Comparison of ENCODE assay signal across 8 cellular contexts in genomic region chr20:43915209-43916072, GRCh38. TPM values are rescaled to one million over a fixed set of nuclear protein-coding genes. Genes with fewer than 3 reads are reported as not detected.
DNase-seq lines count a peak whose midpoint lies in the region; ATAC-seq, FAIRE-seq and TF ChIP-seq lines count a peak whose summit lies in the region.

No MANE protein-coding gene starts in this region.

- peak overlapping the region; percentile 84 to 89 for H3K4me2 ChIP-seq in H1 (ENCODE audit: insufficient read depth in 1 of 2, low read depth in 2 of 2, low read length in 2 of 2)

- no peak overlapping the region for H2BK5ac ChIP-seq in H1 (ENCODE audit: low read depth, low read length)

- no peak overlapping the region for H3K18ac ChIP-seq in H1 (ENCODE audit: extremely low read depth, low read length)

- H3K27me3 ChIP-seq in H1 (replicated peaks in 1 of 4; ENCODE audit: control insufficient read depth in 3 of 4, extremely low read depth in 1 of 4, insufficient read depth in 3 of 4, low read length in 3 of 4) (peaks cover 9 to 34% (median 29%) of the 10 kb centered on the region in 4 experiments), uterus (no peaks in the 10 kb centered on the region)
- peaks cover 0 to 6% of the 10 kb centered on the region in 2 donors for H3K27me3 ChIP-seq in naive thymus-derived CD4-positive, alpha-beta T cell (ENCODE audit: control insufficient read depth in 2 of 2, insufficient read depth in 2 of 2, low read length in 2 of 2)

- peaks cover 0 to 8% of the 10 kb centered on the region in 2 experiments for H4K20me1 ChIP-seq in H1 (replicated peaks in 1 of 2; ENCODE audit: control insufficient read depth in 1 of 2, insufficient read depth in 2 of 2, low read length in 2 of 2)

- no peak overlapping the region for H4K5ac ChIP-seq in H1 (ENCODE audit: insufficient read length, low read depth, low read length)

- H3K23ac ChIP-seq in H1 (ENCODE audit: insufficient read length): no peak overlapping the region

- H2AFZ ChIP-seq in H1 (ENCODE audit: low read length): peak overlapping the region; percentile 6; the same call in 1 of the 2 replicates

- no peak overlapping the region for H3K56ac ChIP-seq in H1 (replicated peaks; ENCODE audit: insufficient read length, low read depth, low read length)

- no peak overlapping the region for H2BK20ac ChIP-seq in H1 (ENCODE audit: low read length)

- TF ChIP-seq RAD21 in H1 (IDR thresholded peaks at IDR 0.05 in 1 of 2, conservative IDR thresholded peaks at IDR 0.05 in 1 of 2; ENCODE audit: low read depth in 2 of 2, low read length in 2 of 2): no peak

- peak overlapping the region; percentile 23 for H3K4ac ChIP-seq in H1 (replicated peaks; ENCODE audit: insufficient read length, low read depth, low read length)

- H3K4me1 ChIP-seq in H1 (replicated peaks in 1 of 4; ENCODE audit: control insufficient read depth in 3 of 4, insufficient read depth in 4 of 4, low read length in 3 of 4): peaks cover 0 to 21% (median 6%) of the 10 kb centered on the region in 4 experiments; a peak in 5 of 7 replicates
- peaks cover 14 to 16% of the 10 kb centered on the region in 2 donors for H3K4me1 ChIP-seq in naive thymus-derived CD4-positive, alpha-beta T cell (ENCODE audit: control insufficient read depth in 2 of 2, insufficient read depth in 2 of 2, low read length in 2 of 2)
- H3K4me1 ChIP-seq in uterus: no peaks in the 10 kb centered on the region

- H3K9me3 Mint-ChIP-seq in naive thymus-derived CD4-positive, alpha-beta T cell: peaks cover 1 to 24% (median 6%) of the 10 kb centered on the region in 11 donors

- POLR2A ChIA-PET in H1 (lab: Charles Lee; ENCODE audit: partially characterized antibody): no interaction called here
- POLR2A ChIA-PET in naive thymus-derived CD4-positive, alpha-beta T cell (lab: Charles Lee): no interaction called here

- no peak for TF ChIP-seq CTCF in HFF-Myc (IDR thresholded peaks at IDR 0.05; ENCODE audit: low read depth, low read length, missing control alignments)
- no peak for TF ChIP-seq CTCF in H1 (IDR thresholded peaks at IDR 0.05; ENCODE audit: control extremely low read depth in 1 of 3, insufficient read depth in 1 of 3, low read depth in 1 of 3, low read length in 3 of 3)
- no peak for TF ChIP-seq CTCF in uterus (IDR thresholded peaks at IDR 0.05)

- H3K27ac Mint-ChIP-seq in naive thymus-derived CD4-positive, alpha-beta T cell: peak overlapping the region in 8 of 9 donors; percentile 70 to 94 (median 78)

- 8% methylated on average over 61 of the region's 66 CpGs; no CpG with 5 or more reads in 1 of the 2 experiments for WGBS in H1 (ENCODE audit: extremely low coverage in 1 of 2, insufficient coverage in 1 of 2, insufficient read length in 1 of 2, insufficient replicate concordance in 2 of 2, low coverage in 1 of 2, low lambda C conversion rate in 2 of 2, missing lambda C conversion rate in 1 of 2), 2 experiments

- H3K79me2 ChIP-seq in H1 (ENCODE audit: control insufficient read depth in 1 of 2, insufficient read depth in 2 of 2, low read length in 2 of 2): no peaks in the 10 kb centered on the region

- H3K23me2 ChIP-seq in H1 (ENCODE audit: low read depth, low read length): peaks cover 15% of the 10 kb centered on the region; the same call in 1 of the 2 replicates

- H3K9me3 ChIP-seq in H1 (ENCODE audit: insufficient read depth in 2 of 2, low read depth in 1 of 2, low read length in 1 of 2) (no peaks in the 10 kb centered on the region), uterus (peaks cover 0 to 10% of the 10 kb centered on the region in 2 donors)
- peaks cover 0 to 5% (median 0%) of the 10 kb centered on the region in 3 experiments for H3K9me3 ChIP-seq in naive thymus-derived CD4-positive, alpha-beta T cell (ENCODE audit: control insufficient read depth in 2 of 3, low read length in 3 of 3)

- no peak for TF ChIP-seq POLR2A in H1 (IDR thresholded peaks at IDR 0.05; ENCODE audit: control extremely low read depth in 1 of 2, low read depth in 2 of 2, low read length in 2 of 2)
- no peak for TF ChIP-seq POLR2A in uterus (IDR thresholded peaks at IDR 0.05)

- no peaks in the 10 kb centered on the region for H3K79me1 ChIP-seq in H1 (ENCODE audit: low read depth, low read length)

- TF ChIP-seq EP300 in H1 (IDR thresholded peaks at IDR 0.05; ENCODE audit: borderline replicate concordance in 1 of 2, low read depth in 2 of 2, low read length in 2 of 2): no peak

- no peak overlapping the region for H4K91ac ChIP-seq in H1 (replicated peaks; ENCODE audit: insufficient read length, low read length)

- no peak overlapping the region for H3K9ac ChIP-seq in H1 (replicated peaks in 1 of 4; ENCODE audit: extremely low read depth in 1 of 4, low read depth in 3 of 4, low read length in 3 of 4)

- H3K4me3 ChIP-seq in HFF-Myc (replicated peaks; ENCODE audit: low read depth, low read length) (peak overlapping the region; percentile 40), H1 (ENCODE audit: extremely low read depth in 1 of 4, insufficient read depth in 2 of 4, low read depth in 3 of 4, low read length in 4 of 4) (peak overlapping the region; percentile 40 to 59 (median 48)), uterus (peak overlapping the region; percentile 29 to 30)
- H3K4me3 ChIP-seq in naive thymus-derived CD4-positive, alpha-beta T cell (ENCODE audit: low read length): peak overlapping the region; percentile 57

- DNase-seq in AG08396 (ENCODE audit: low spot score): peak; percentile 65
- no peak for DNase-seq in HFF-Myc (ENCODE audit: extremely low read depth, low read depth)
- peak; percentile 47 for DNase-seq in activated CD4-positive, alpha-beta T cell treated with anti-CD3 and anti-CD28 coated beads for 48 hours
- DNase-seq in H1 (ENCODE audit: low read depth in 1 of 2, low spot score in 2 of 2): peak in 1 of 2 experiments; percentile 78
- DNase-seq in naive thymus-derived CD4-positive, alpha-beta T cell: peak in 8 of 9 donors; percentile 12 to 50 (median 33)
- DNase-seq in uterus: no peak
- no peak for DNase-seq in HuH-7 (ENCODE audit: low spot score)
- DNase-seq in NCI-H2081 treated with DMSO at 0.1 percent for 48 hours (lab: John Stamatoyannopoulos, UW): no peak

- H2BK12ac ChIP-seq in H1 (ENCODE audit: low read depth, low read length): peak overlapping the region; percentile 60; the same call in 1 of the 2 replicates

- H3K4me3 Mint-ChIP-seq in naive thymus-derived CD4-positive, alpha-beta T cell: peak overlapping the region; percentile 78 to 97 (median 88)

- CTCF ChIA-PET in H1 (lab: Charles Lee; ENCODE audit: partially characterized antibody): no interaction called here
- CTCF ChIA-PET in naive thymus-derived CD4-positive, alpha-beta T cell (lab: Charles Lee): no interaction called here

- H3K27ac ChIP-seq in H1 (ENCODE audit: low read depth, low read length): no peak overlapping the region
- no peak overlapping the region for H3K27ac ChIP-seq in naive thymus-derived CD4-positive, alpha-beta T cell (ENCODE audit: low read depth, low read length)
- H3K27ac ChIP-seq in uterus: peak overlapping the region in 1 of 2 donors; percentile 41

- H3K36me3 ChIP-seq in H1 (ENCODE audit: control insufficient read depth in 2 of 4, insufficient read depth in 4 of 4, low read length in 3 of 4): no peaks in the 10 kb centered on the region
- no peaks in the 10 kb centered on the region for H3K36me3 ChIP-seq in naive thymus-derived CD4-positive, alpha-beta T cell (ENCODE audit: control insufficient read depth in 2 of 3, insufficient read depth in 3 of 3, low read length in 3 of 3)
- no peaks in the 10 kb centered on the region for H3K36me3 ChIP-seq in uterus

- H3K4me1 Mint-ChIP-seq in naive thymus-derived CD4-positive, alpha-beta T cell: peaks cover 12 to 26% (median 21%) of the 10 kb centered on the region in 7 donors

- peak overlapping the region; percentile 92; the same call in 1 of the 2 replicates for H2BK15ac ChIP-seq in H1 (ENCODE audit: low read length)

- no peak for FAIRE-seq in H1 (lab: Jason Lieb, UNC)

- H3K14ac ChIP-seq in H1 (ENCODE audit: insufficient read length): no peak overlapping the region

- peaks cover 26 to 71% (median 34%) of the 10 kb centered on the region in 5 donors for H3K27me3 Mint-ChIP-seq in naive thymus-derived CD4-positive, alpha-beta T cell

- intact Hi-C loops in naive thymus-derived CD4-positive, alpha-beta T cell (cut with micrococcal nuclease): loop anchor here (2.0 to 5.0 kb wide), 4 partner anchors 27 to 163 kb away; no protein-coding TSS in a partner anchor
- intact Hi-C loops in uterus (cut with DNase I; ENCODE audit: low total_unique reads): no loop called here

- H2BK120ac ChIP-seq in H1 (replicated peaks; ENCODE audit: low read depth, low read length): no peak overlapping the region

- peaks cover 0 to 28% (median 4%) of the 10 kb centered on the region in 5 donors for H3K36me3 Mint-ChIP-seq in naive thymus-derived CD4-positive, alpha-beta T cell

- peak; percentile 59 for ATAC-seq in naive thymus-derived CD4-positive, alpha-beta T cell

- H2AK5ac ChIP-seq in H1 (ENCODE audit: low read depth, low read length): no peak overlapping the region

- peak overlapping the region; percentile 82 for H4K8ac ChIP-seq in H1 (ENCODE audit: extremely low read depth, insufficient read depth, low read length)

TF ChIP-seq in H1, 55 proteins besides CTCF, POLR2A, EP300 and RAD21 (continues in another document):
- no peak for TF ChIP-seq SIX5 (IDR thresholded peaks at IDR 0.05; ENCODE audit: low read depth, low read length)
- no peak for TF ChIP-seq CREB1 (IDR thresholded peaks at IDR 0.05)
- TF ChIP-seq CHD1 (IDR thresholded peaks at IDR 0.05; ENCODE audit: low read depth, low read length): no peak
- TF ChIP-seq USF2 (IDR thresholded peaks at IDR 0.05; ENCODE audit: low read length): no peak
- no peak for TF ChIP-seq TBP (IDR thresholded peaks at IDR 0.05; ENCODE audit: low read depth, low read length)

RNA-seq across cellular contexts. Expression of gene TOX2, which starts 0.8 kb away (rescaled TPM):
- total RNA-seq in H1 (2021; fragmentation: NEBNext Ultra II Directional; extraction: Animal tissue kit (Norgen Biotek cat#: 25700)): 3.4 TPM in 2 replicates
- 1.8 and 2.5 TPM in 2 replicates for polyA plus RNA-seq in H1 (2011; rRNA removed)
- 0.83 TPM for polyA plus RNA-seq in H1 (2011; cell fraction: cytosol; rRNA removed)
- polyA plus RNA-seq in H1 (2011; cell fraction: nucleus; rRNA removed): 1.8 TPM
- 1.6 to 3.7 TPM (median 3.2 TPM) in 4 replicates for polyA plus RNA-seq in H1 (2012, experiment 1 of 2)
- 3.3 TPM for polyA plus RNA-seq in H1 (2012, experiment 2 of 2)
- polyA plus RNA-seq in H1 (2013, experiment 1 of 2): 4.8 TPM
- 5.4 TPM for polyA plus RNA-seq in H1 (2013, experiment 2 of 2)
- 0.44 and 0.46 TPM in 2 replicates for polyA minus RNA-seq in H1 (2011; rRNA and poly(A)+ RNA removed)
- 1.7 TPM for polyA minus RNA-seq in H1 (2011; cell fraction: cytosol; rRNA and poly(A)+ RNA removed)
- polyA minus RNA-seq in H1 (2011; cell fraction: nucleus; rRNA and poly(A)+ RNA removed): 1.5 TPM
- total RNA-seq in naive thymus-derived CD4-positive, alpha-beta T cell: 1 to 10 TPM in 2 of 5 experiments, under 1 TPM in 3; 0.22 to 7.1 (median 0.96) TPM
- polyA plus RNA-seq in naive thymus-derived CD4-positive, alpha-beta T cell: 1 to 10 TPM; 1.6 to 4.0 TPM
- 1 to 10 TPM in 1 of 4 donors, under 1 TPM in 2, not detected in 1; 0.26 to 4.8 (median 0.28) TPM for total RNA-seq in uterus

Comparison
In these comparisons a context has a peak if more than half of its experiments do, and no peak if none do; other contexts are left out.
1. DNase-seq: peak in AG08396 (single experiment), activated CD4-positive, alpha-beta T cell treated with anti-CD3 and anti-CD28 coated beads for 48 hours (single experiment) and naive thymus-derived CD4-positive, alpha-beta T cell (8 of 9); none in HFF-Myc (single experiment), uterus (0 of 2), HuH-7 (single experiment) and NCI-H2081 treated with DMSO at 0.1 percent for 48 hours (single experiment).
2. Peak in every context shown above with its lines, with median percentiles within 50 percentile points of each other: H3K4me3 ChIP-seq.